In genomic region chr4:183375156-183375555, GRCh38 we compare ENCODE assay signal across 22 cellular contexts. TPM values are rescaled to one million over a fixed set of nuclear protein-coding genes. Genes with fewer than 3 reads are reported as not detected.
DNase-seq lines count a peak whose midpoint lies in the region; ATAC-seq, FAIRE-seq and TF ChIP-seq lines count a peak whose summit lies in the region.
"Had no signal": no experiment of that assay in that cellular context is flagged by ENCODE, and none has a peak within 500 bp of the region (broad histone marks: within the 10 kb centered on the region; RNA-seq: fewer than 3 reads in every experiment).

No MANE protein-coding gene starts in this region.

- H3F3A ChIP-seq in neural progenitor cell (ENCODE audit: low read depth), result peaks cover 10% of the 10 kb centered on the region

- no peak for TF ChIP-seq CTCF in neural progenitor cell (IDR thresholded peaks at IDR 0.05)

- DNase-seq in cardiac septum (ENCODE audit: low spot score) (peak; percentile 60), right cardiac atrium (no peak), mesenteric fat pad (ENCODE audit: low spot score) (peak; percentile 28), neural progenitor cell (ENCODE audit: low spot score) (peak; percentile 41), small intestine (no peak), GM19238 (ENCODE audit: insufficient read length, low spot score) (no peak)
- DNase-seq in activated T-cell treated with anti-CD3 and anti-CD28 coated beads, Interleukin-2, amount 50 U/mL, for 24 hours, result no peak
- DNase-seq: 8988T; CD8-positive, alpha-beta memory T cell; COR-L47; GDM1; GOT3; H7; HFFc6; IMR-90 had no signal

- H3K27ac Mint-ChIP-seq in neural progenitor cell, result no peak overlapping the region
- H3K27ac Mint-ChIP-seq in activated T-cell treated with anti-CD3 and anti-CD28 coated beads, Interleukin-2, amount 50 U/mL, for 24 hours, result no peak overlapping the region
- H3K27ac Mint-ChIP-seq: HFFc6 had no signal

- no peak overlapping the region for H3K4me3 Mint-ChIP-seq in neural progenitor cell
- no peak overlapping the region for H3K4me3 Mint-ChIP-seq in activated T-cell treated with anti-CD3 and anti-CD28 coated beads, Interleukin-2, amount 50 U/mL, for 24 hours
- H3K4me3 Mint-ChIP-seq: CD8-positive, alpha-beta memory T cell; HFFc6 had no signal

- H3K4me2 ChIP-seq in neural progenitor cell, result peak overlapping the region; percentile 48
- H3K4me2 ChIP-seq: BLaER1 had no signal

- FAIRE-seq in small intestine (lab: Jason Lieb, UNC), result no peak
- FAIRE-seq: GM12892, GM18507, HTR-8/SVneo had no signal

- peak overlapping the region; percentile 4 for H2AFZ ChIP-seq in neural progenitor cell (replicated peaks)

- H3K9me3 Mint-ChIP-seq in neural progenitor cell, result peaks cover 49% of the 10 kb centered on the region
- peaks cover 10% of the 10 kb centered on the region for H3K9me3 Mint-ChIP-seq in activated T-cell treated with anti-CD3 and anti-CD28 coated beads, Interleukin-2, amount 50 U/mL, for 24 hours

- peaks cover 3% of the 10 kb centered on the region for H3K36me3 Mint-ChIP-seq in neural progenitor cell
- no peaks in the 10 kb centered on the region for H3K36me3 Mint-ChIP-seq in activated T-cell treated with anti-CD3 and anti-CD28 coated beads, Interleukin-2, amount 50 U/mL, for 24 hours (ENCODE audit: low read depth)

- peaks cover 2% of the 10 kb centered on the region for H3K27me3 Mint-ChIP-seq in neural progenitor cell (ENCODE audit: insufficient read depth, low read depth)
- H3K27me3 Mint-ChIP-seq in activated T-cell treated with anti-CD3 and anti-CD28 coated beads, Interleukin-2, amount 50 U/mL, for 24 hours, result peaks cover 4% of the 10 kb centered on the region

- peaks cover 11% of the 10 kb centered on the region for H3K4me1 Mint-ChIP-seq in neural progenitor cell
- H3K4me1 Mint-ChIP-seq in activated T-cell treated with anti-CD3 and anti-CD28 coated beads, Interleukin-2, amount 50 U/mL, for 24 hours (ENCODE audit: low read depth), result no peaks in the 10 kb centered on the region
- H3K4me1 Mint-ChIP-seq: CD8-positive, alpha-beta memory T cell had no signal

- no peak overlapping the region for H3K27ac ChIP-seq in right cardiac atrium (ENCODE audit: low read length)
- no peak overlapping the region for H3K27ac ChIP-seq in neural progenitor cell
- H3K27ac ChIP-seq in small intestine (ENCODE audit: low read depth in 1 of 2, low read length in 1 of 2), result no peak overlapping the region
- H3K27ac ChIP-seq: BLaER1 had no signal

- H3K9me3 ChIP-seq in right cardiac atrium (ENCODE audit: control insufficient read depth, low read length) (peaks cover 2% of the 10 kb centered on the region), neural progenitor cell (ENCODE audit: low read depth) (no peaks in the 10 kb centered on the region), small intestine (ENCODE audit: control insufficient read depth, low read depth) (no peaks in the 10 kb centered on the region)

- no peak overlapping the region for H3K4me3 ChIP-seq in right cardiac atrium (ENCODE audit: low read length)
- no peak overlapping the region for H3K4me3 ChIP-seq in neural progenitor cell
- H3K4me3 ChIP-seq in small intestine (ENCODE audit: low read depth in 1 of 2, low read length in 2 of 2), result no peak overlapping the region
- H3K4me3 ChIP-seq: BLaER1 had no signal

- H3K4me1 ChIP-seq in right cardiac atrium (ENCODE audit: control insufficient read depth, insufficient read depth, low read length) (no peaks in the 10 kb centered on the region), neural progenitor cell (peaks cover 15% of the 10 kb centered on the region), small intestine (ENCODE audit: control insufficient read depth in 2 of 2, insufficient read depth in 1 of 2, low read depth in 1 of 2, low read length in 1 of 2) (no peaks in the 10 kb centered on the region)
- H3K4me1 ChIP-seq: BLaER1 had no signal

- peaks cover 3% of the 10 kb centered on the region for H3K27me3 ChIP-seq in right cardiac atrium (ENCODE audit: control insufficient read depth, insufficient read depth)
- no peaks in the 10 kb centered on the region for H3K27me3 ChIP-seq in neural progenitor cell
- no peaks in the 10 kb centered on the region for H3K27me3 ChIP-seq in small intestine (ENCODE audit: control insufficient read depth in 2 of 2, insufficient read depth in 2 of 2, low read length in 2 of 2)
- H3K27me3 ChIP-seq: BLaER1 had no signal

- intact Hi-C loops in cardiac septum (cut with DNase I), result no loop called here
- intact Hi-C loops in right cardiac atrium (cut with DNase I), result no loop called here

- no peak overlapping the region for H3K9ac ChIP-seq in neural progenitor cell
- H3K9ac ChIP-seq: BLaER1 had no signal

- H4K20me1 ChIP-seq in neural progenitor cell (ENCODE audit: low read depth), result no peaks in the 10 kb centered on the region
- H4K20me1 ChIP-seq: BLaER1 had no signal

- whole genome bisulfite sequencing in right cardiac atrium, result 89% methylated on average over 3 of the region's 3 CpGs
- 40 to 82% (median 80%) methylated on average over 3 of the region's 3 CpGs for WGBS in small intestine, 3 donors

- ATAC-seq in right cardiac atrium, result no peak
- ATAC-seq: HCT116 had no signal

- H3K36me3 ChIP-seq in neural progenitor cell, result no peaks in the 10 kb centered on the region
- H3K36me3 ChIP-seq in small intestine (ENCODE audit: control insufficient read depth in 2 of 2, insufficient read depth in 2 of 2, low read length in 2 of 2), result no peaks in the 10 kb centered on the region
- H3K36me3 ChIP-seq: BLaER1 had no signal

- H3K79me2 ChIP-seq in neural progenitor cell (ENCODE audit: low read depth), result no peaks in the 10 kb centered on the region

RNA-seq across cellular contexts. Expression of gene CLDN24, which starts 52.9 kb away (rescaled TPM):
- total RNA-seq in cardiac septum, result not detected
- not detected for total RNA-seq in right cardiac atrium
- not detected for polyA plus RNA-seq in right cardiac atrium
- not detected for total RNA-seq in mesenteric fat pad
- total RNA-seq in neural progenitor cell (ENCODE audit: low replicate concordance), result not detected in 2 replicates
- polyA plus RNA-seq in small intestine, result not detected
- total RNA-seq: A673; CD8-positive, alpha-beta memory T cell; H7; HFFc6; IMR-90 had no signal
- polyA plus RNA-seq: AG04450; CD8-positive, alpha-beta memory T cell; IMR-90 had no signal

RNA-seq across cellular contexts. Expression of gene CLDN22, which starts 55.1 kb away (rescaled TPM):
- total RNA-seq in cardiac septum (not detected), right cardiac atrium (not detected), mesenteric fat pad (not detected), neural progenitor cell (ENCODE audit: low replicate concordance) (not detected in 2 replicates)
- polyA plus RNA-seq in right cardiac atrium (0.02 TPM), small intestine (under 1 TPM in 1 of 3 donors, not detected in 2; 0.03 TPM)
- total RNA-seq: A673; CD8-positive, alpha-beta memory T cell; H7; HFFc6; IMR-90 had no signal
- polyA plus RNA-seq: AG04450; CD8-positive, alpha-beta memory T cell; IMR-90 had no signal

Comparison
In these comparisons a context has a peak if more than half of its experiments do, and no peak if none do; other contexts are left out.
1. DNase-seq: peak in cardiac septum (single experiment), mesenteric fat pad (single experiment) and neural progenitor cell (single experiment); none in right cardiac atrium (0 of 3), small intestine (single experiment), activated T-cell treated with anti-CD3 and anti-CD28 coated beads, Interleukin-2, amount 50 U/mL, for 24 hours (single experiment) and GM19238 (single experiment).